In genomic region chr2:232502901-232503791, GRCh38 we compare ENCODE assay signal across 1 cellular context.
TF ChIP-seq lines count a peak whose summit lies in the region.

No MANE protein-coding gene starts in this region.

TF ChIP-seq in SK-N-SH, 30 proteins besides CTCF, POLR2A, EP300 and RAD21 (continued from another document):
- TF ChIP-seq NFIC (IDR thresholded peaks at IDR 0.05; ENCODE audit: borderline replicate concordance): no peak
- no peak for TF ChIP-seq FOXM1 (IDR thresholded peaks at IDR 0.05; ENCODE audit: low read depth)
- no peak for TF ChIP-seq ZBTB33 (IDR thresholded peaks at IDR 0.05; ENCODE audit: borderline replicate concordance, low read depth)
TF ChIP-seq in SK-N-SH: peak in this region for 0.
